In the genomic region with DNA sequence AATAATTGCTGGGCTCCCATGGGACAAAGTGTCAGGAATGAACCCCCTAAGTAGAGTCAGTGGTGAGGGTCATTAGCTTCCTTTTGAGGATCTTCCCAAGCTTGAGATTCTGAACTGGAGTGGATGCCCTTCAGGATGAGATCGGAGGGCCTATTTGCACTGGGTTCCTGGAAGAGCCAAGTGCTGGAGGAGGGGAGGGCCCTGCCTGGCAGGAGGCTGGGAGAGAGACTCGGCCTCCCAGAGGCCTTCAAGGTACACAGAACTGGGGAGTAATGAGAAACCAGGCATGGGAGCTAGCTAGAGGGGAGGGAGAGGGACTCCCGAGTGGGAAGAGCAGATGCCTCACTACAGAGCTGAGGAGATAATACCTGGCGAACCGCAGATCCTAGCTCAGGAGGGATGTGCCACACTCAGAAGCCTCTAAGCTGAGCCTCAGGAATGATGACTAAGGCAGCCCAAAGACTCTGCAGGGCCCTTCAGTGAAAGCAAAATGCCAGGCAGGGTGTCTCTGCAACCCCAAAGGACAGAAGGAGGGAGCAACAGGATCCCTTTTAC, we compare ENCODE assay signal across 15 cellular contexts. TPM values are rescaled to one million over a fixed set of nuclear protein-coding genes. Genes with fewer than 3 reads are reported as not detected.
DNase-seq lines count a peak whose midpoint lies in the region; ATAC-seq and TF ChIP-seq lines count a peak whose summit lies in the region.
"Had no signal": no experiment of that assay in that cellular context is flagged by ENCODE, and none has a peak within 500 bp of the region (broad histone marks: within the 10 kb centered on the region; RNA-seq: fewer than 3 reads in every experiment).

No MANE protein-coding gene starts in this region.

- no peak for TF ChIP-seq CTCF in HEK293 (tag by site-specific recombination; IDR thresholded peaks at IDR 0.05)
- TF ChIP-seq CTCF in mucosa of descending colon (IDR thresholded peaks at IDR 0.05), result no peak

- peak overlapping the region; percentile 18 for H3K27ac Mint-ChIP-seq in activated CD4-positive, alpha-beta T cell treated with anti-CD3 and anti-CD28 coated beads for 36 hours
- peak overlapping the region; percentile 55 for H3K27ac Mint-ChIP-seq in activated naive CD8-positive, alpha-beta T cell treated with anti-CD3 and anti-CD28 coated beads, Interleukin-2, amount 10 ng/mL, durations not matched to agents 7 days and 5 days
- H3K27ac Mint-ChIP-seq in natural killer cell treated with Interleukin-12 subunit alpha and Interleukin-12 subunit beta and Interleukin-15 and Interleukin-18, amount 100 ng/mL, for 72 hours, result peak overlapping the region; percentile 55 to 66

- H3K4me1 Mint-ChIP-seq in activated CD4-positive, alpha-beta T cell treated with anti-CD3 and anti-CD28 coated beads for 36 hours, result peaks cover 11% of the 10 kb centered on the region
- peaks cover 6% of the 10 kb centered on the region for H3K4me1 Mint-ChIP-seq in activated naive CD8-positive, alpha-beta T cell treated with anti-CD3 and anti-CD28 coated beads, Interleukin-2, amount 10 ng/mL, durations not matched to agents 7 days and 5 days
- H3K4me1 Mint-ChIP-seq in natural killer cell treated with Interleukin-12 subunit alpha and Interleukin-12 subunit beta and Interleukin-15 and Interleukin-18, amount 100 ng/mL, for 72 hours (ENCODE audit: low read depth in 2 of 2), result peaks cover 26 to 31% of the 10 kb centered on the region in 2 donors

- H3K4me3 Mint-ChIP-seq in activated CD4-positive, alpha-beta T cell treated with anti-CD3 and anti-CD28 coated beads for 36 hours, result no peak overlapping the region
- H3K4me3 Mint-ChIP-seq in activated naive CD8-positive, alpha-beta T cell treated with anti-CD3 and anti-CD28 coated beads, Interleukin-2, amount 10 ng/mL, durations not matched to agents 7 days and 5 days, result no peak overlapping the region
- H3K4me3 Mint-ChIP-seq in natural killer cell treated with Interleukin-12 subunit alpha and Interleukin-12 subunit beta and Interleukin-15 and Interleukin-18, amount 100 ng/mL, for 72 hours, result no peak overlapping the region

- CTCF ChIA-PET in activated CD4-positive, alpha-beta T cell treated with anti-CD3 and anti-CD28 coated beads for 36 hours (lab: Charles Lee), result interaction anchor here (0.5 to 0.9 kb wide), 4 partner anchors 8 to 1189 kb away, joined by 3 to 4 read pairs (median 3); no protein-coding TSS in a partner anchor
- CTCF ChIA-PET in HEK293 (lab: Yijun Ruan, JAX), result interaction anchor here (0.6 to 0.7 kb wide), 2 partner anchors 11 to 74 kb away, joined by 3 read pairs; no protein-coding TSS in a partner anchor

- peaks cover 64% of the 10 kb centered on the region for H3K36me3 Mint-ChIP-seq in activated CD4-positive, alpha-beta T cell treated with anti-CD3 and anti-CD28 coated beads for 36 hours (ENCODE audit: low read depth)
- peaks cover 22% of the 10 kb centered on the region for H3K36me3 Mint-ChIP-seq in activated naive CD8-positive, alpha-beta T cell treated with anti-CD3 and anti-CD28 coated beads, Interleukin-2, amount 10 ng/mL, durations not matched to agents 7 days and 5 days
- H3K36me3 Mint-ChIP-seq in natural killer cell treated with Interleukin-12 subunit alpha and Interleukin-12 subunit beta and Interleukin-15 and Interleukin-18, amount 100 ng/mL, for 72 hours, result peaks cover 22% of the 10 kb centered on the region

- H3K9me3 Mint-ChIP-seq in activated CD4-positive, alpha-beta T cell treated with anti-CD3 and anti-CD28 coated beads for 36 hours (ENCODE audit: low read depth), result no peaks in the 10 kb centered on the region
- no peaks in the 10 kb centered on the region for H3K9me3 Mint-ChIP-seq in activated naive CD8-positive, alpha-beta T cell treated with anti-CD3 and anti-CD28 coated beads, Interleukin-2, amount 10 ng/mL, durations not matched to agents 7 days and 5 days
- no peaks in the 10 kb centered on the region for H3K9me3 Mint-ChIP-seq in natural killer cell treated with Interleukin-12 subunit alpha and Interleukin-12 subunit beta and Interleukin-15 and Interleukin-18, amount 100 ng/mL, for 72 hours

- no peak overlapping the region for H3K27ac ChIP-seq in HEK293 (ENCODE audit: extremely low read depth, low read depth, low read length)
- H3K27ac ChIP-seq: esophagus muscularis mucosa, tibial artery had no signal

- peaks cover 35 to 88% of the 10 kb centered on the region in 2 experiments for H3K36me3 ChIP-seq in HEK293 (ENCODE audit: control insufficient read depth in 2 of 2, insufficient read depth in 1 of 2, low read length in 2 of 2)
- H3K36me3 ChIP-seq in mucosa of descending colon (ENCODE audit: low read depth), result no peaks in the 10 kb centered on the region

- H3K4me3 ChIP-seq in HEK293 (ENCODE audit: low read depth, low read length) (no peak overlapping the region), mucosa of descending colon (no peak overlapping the region)
- H3K4me3 ChIP-seq: esophagus muscularis mucosa, tibial artery had no signal

- no peak for DNase-seq in activated CD4-positive, alpha-beta T cell treated with anti-CD3 and anti-CD28 coated beads for 36 hours
- DNase-seq in activated CD4-positive, alpha-beta T cell treated with anti-CD3 and anti-CD28 coated beads for 4 hours, result no peak
- no peak for DNase-seq in activated naive CD8-positive, alpha-beta T cell treated with anti-CD3 and anti-CD28 coated beads, Interleukin-2, amount 10 ng/mL, durations not matched to agents 7 days and 5 days
- no peak for DNase-seq in natural killer cell treated with Interleukin-12 subunit alpha and Interleukin-12 subunit beta and Interleukin-15 and Interleukin-18, amount 100 ng/mL, for 72 hours (ENCODE audit: low spot score)
- DNase-seq in mucosa of descending colon (no peak), SW 1271 (lab: John Stamatoyannopoulos, UW) (no peak), C1 segment of cervical spinal cord (lab: John Stamatoyannopoulos, UW) (no peak)
- DNase-seq: activated effector memory CD4-positive, alpha-beta T cell treated with Interleukin-2 at 50 U/mL for 16 hours; DMS153; NCI-H1417; NCI-H524; SHP77 treated with DMSO at 0.1 percent for 48 hours; tibial artery had no signal

- ATAC-seq in activated CD4-positive, alpha-beta T cell treated with anti-CD3 and anti-CD28 coated beads for 36 hours, result no peak
- ATAC-seq in activated naive CD8-positive, alpha-beta T cell treated with anti-CD3 and anti-CD28 coated beads, Interleukin-2, amount 10 ng/mL, durations not matched to agents 7 days and 5 days (ENCODE audit: low read depth), result no peak
- ATAC-seq in natural killer cell treated with Interleukin-12 subunit alpha and Interleukin-12 subunit beta and Interleukin-15 and Interleukin-18, amount 100 ng/mL, for 72 hours, result no peak
- no peak for ATAC-seq in mucosa of descending colon

- POLR2A ChIA-PET in activated CD4-positive, alpha-beta T cell treated with anti-CD3 and anti-CD28 coated beads for 36 hours (lab: Charles Lee), result interaction anchor here (0.6 to 1.9 kb wide), 2 partner anchors 9 to 18 kb away, joined by 3 to 10 read pairs; partner anchors contain the start of genes BUD31 and PDAP1
- POLR2A ChIA-PET in HEK293 (lab: Yijun Ruan, JAX), result interaction anchor here (1.0 to 1.8 kb wide), 3 partner anchors 8 to 24 kb away, joined by 3 to 10 read pairs (median 6); partner anchors contain the start of genes BUD31 and PDAP1
- POLR2A ChIA-PET in activated naive CD8-positive, alpha-beta T cell treated with anti-CD3 and anti-CD28 coated beads, Interleukin-2, amount 10 ng/mL, durations not matched to agents 7 days and 5 days (lab: Charles Lee), result interaction anchor here (3.6 kb wide), 1 partner anchor 9 kb away, joined by 23 read pairs; the partner anchor contains the start of genes BUD31 and PDAP1

- intact Hi-C loops in activated CD4-positive, alpha-beta T cell treated with anti-CD3 and anti-CD28 coated beads for 36 hours (cut with DNase I, micrococcal nuclease), result no loop called here
- intact Hi-C loops in mucosa of descending colon (cut with DNase I, micrococcal nuclease), result no loop called here

- H3K9me3 ChIP-seq in HEK293 (ENCODE audit: control insufficient read depth, insufficient read depth, low read depth, low read length), result no peaks in the 10 kb centered on the region
- H3K9me3 ChIP-seq in mucosa of descending colon, result no peaks in the 10 kb centered on the region
- H3K9me3 ChIP-seq: esophagus muscularis mucosa, tibial artery had no signal

- H3K4me1 ChIP-seq in HEK293 (ENCODE audit: control insufficient read depth, insufficient read depth, low read length) (no peaks in the 10 kb centered on the region), mucosa of descending colon (ENCODE audit: low read depth) (peaks cover under 1% of the 10 kb centered on the region)

- H3K27me3 Mint-ChIP-seq in activated CD4-positive, alpha-beta T cell treated with anti-CD3 and anti-CD28 coated beads for 36 hours, result no peaks in the 10 kb centered on the region
- no peaks in the 10 kb centered on the region for H3K27me3 Mint-ChIP-seq in activated naive CD8-positive, alpha-beta T cell treated with anti-CD3 and anti-CD28 coated beads, Interleukin-2, amount 10 ng/mL, durations not matched to agents 7 days and 5 days
- no peaks in the 10 kb centered on the region for H3K27me3 Mint-ChIP-seq in natural killer cell treated with Interleukin-12 subunit alpha and Interleukin-12 subunit beta and Interleukin-15 and Interleukin-18, amount 100 ng/mL, for 72 hours

RNA-seq across cellular contexts. Expression of gene PDAP1, which starts 9.4 kb away (rescaled TPM):
- 100 to 1,000 TPM; 171 TPM for total RNA-seq in activated CD4-positive, alpha-beta T cell treated with anti-CD3 and anti-CD28 coated beads for 36 hours
- 10 to 100 TPM; 87.1 to 93.5 TPM for total RNA-seq in activated naive CD8-positive, alpha-beta T cell treated with anti-CD3 and anti-CD28 coated beads, Interleukin-2, amount 10 ng/mL, durations not matched to agents 7 days and 5 days
- total RNA-seq in natural killer cell treated with Interleukin-12 subunit alpha and Interleukin-12 subunit beta and Interleukin-15 and Interleukin-18, amount 100 ng/mL, for 72 hours, result 100 to 1,000 TPM; 114 to 145 TPM
- 10 to 100 TPM; 72.8 to 90.9 (median 90.7) TPM for total RNA-seq in mucosa of descending colon

RNA-seq across cellular contexts. Expression of gene BUD31, which starts 9.8 kb away (rescaled TPM):
- total RNA-seq in activated CD4-positive, alpha-beta T cell treated with anti-CD3 and anti-CD28 coated beads for 36 hours, result 100 to 1,000 TPM; 140 to 190 TPM
- 10 to 100 TPM; 80.8 to 90.4 TPM for total RNA-seq in activated naive CD8-positive, alpha-beta T cell treated with anti-CD3 and anti-CD28 coated beads, Interleukin-2, amount 10 ng/mL, durations not matched to agents 7 days and 5 days
- 100 to 1,000 TPM; 145 to 147 TPM for total RNA-seq in natural killer cell treated with Interleukin-12 subunit alpha and Interleukin-12 subunit beta and Interleukin-15 and Interleukin-18, amount 100 ng/mL, for 72 hours
- total RNA-seq in mucosa of descending colon, result 10 to 100 TPM; 67.3 to 79.5 (median 76.7) TPM

RNA-seq across cellular contexts. Expression of gene ARPC1B, which starts 24.4 kb away (rescaled TPM):
- 100 to 1,000 TPM; 318 to 326 TPM for total RNA-seq in activated CD4-positive, alpha-beta T cell treated with anti-CD3 and anti-CD28 coated beads for 36 hours
- 100 to 1,000 TPM; 318 to 319 TPM for total RNA-seq in activated naive CD8-positive, alpha-beta T cell treated with anti-CD3 and anti-CD28 coated beads, Interleukin-2, amount 10 ng/mL, durations not matched to agents 7 days and 5 days
- 100 to 1,000 TPM; 286 to 366 TPM for total RNA-seq in natural killer cell treated with Interleukin-12 subunit alpha and Interleukin-12 subunit beta and Interleukin-15 and Interleukin-18, amount 100 ng/mL, for 72 hours
- total RNA-seq in mucosa of descending colon, result 100 to 1,000 TPM; 107 to 153 (median 119) TPM

RNA-seq across cellular contexts. Expression of gene PTCD1, which starts 39.6 kb away (rescaled TPM):
- 1 to 10 TPM; 4.7 to 7.7 TPM for total RNA-seq in activated CD4-positive, alpha-beta T cell treated with anti-CD3 and anti-CD28 coated beads for 36 hours
- total RNA-seq in activated naive CD8-positive, alpha-beta T cell treated with anti-CD3 and anti-CD28 coated beads, Interleukin-2, amount 10 ng/mL, durations not matched to agents 7 days and 5 days, result 10 to 100 TPM; 10.7 to 11.1 TPM
- total RNA-seq in natural killer cell treated with Interleukin-12 subunit alpha and Interleukin-12 subunit beta and Interleukin-15 and Interleukin-18, amount 100 ng/mL, for 72 hours, result 10 to 100 TPM in 1 of 2 donors, 1 to 10 TPM in 1; 5.9 to 15.3 TPM
- 1 to 10 TPM; 4.3 to 9.9 (median 6.6) TPM for total RNA-seq in mucosa of descending colon

RNA-seq across cellular contexts. Expression of gene CPSF4, which starts 39.8 kb away (rescaled TPM):
- 10 to 100 TPM; 56.1 to 57.9 TPM for total RNA-seq in activated CD4-positive, alpha-beta T cell treated with anti-CD3 and anti-CD28 coated beads for 36 hours
- 10 to 100 TPM; 61.5 to 62.1 TPM for total RNA-seq in activated naive CD8-positive, alpha-beta T cell treated with anti-CD3 and anti-CD28 coated beads, Interleukin-2, amount 10 ng/mL, durations not matched to agents 7 days and 5 days
- 10 to 100 TPM; 51.1 to 91.1 TPM for total RNA-seq in natural killer cell treated with Interleukin-12 subunit alpha and Interleukin-12 subunit beta and Interleukin-15 and Interleukin-18, amount 100 ng/mL, for 72 hours
- total RNA-seq in mucosa of descending colon, result 10 to 100 TPM; 23.2 to 33.5 (median 24.8) TPM
